In the genomic region with DNA sequence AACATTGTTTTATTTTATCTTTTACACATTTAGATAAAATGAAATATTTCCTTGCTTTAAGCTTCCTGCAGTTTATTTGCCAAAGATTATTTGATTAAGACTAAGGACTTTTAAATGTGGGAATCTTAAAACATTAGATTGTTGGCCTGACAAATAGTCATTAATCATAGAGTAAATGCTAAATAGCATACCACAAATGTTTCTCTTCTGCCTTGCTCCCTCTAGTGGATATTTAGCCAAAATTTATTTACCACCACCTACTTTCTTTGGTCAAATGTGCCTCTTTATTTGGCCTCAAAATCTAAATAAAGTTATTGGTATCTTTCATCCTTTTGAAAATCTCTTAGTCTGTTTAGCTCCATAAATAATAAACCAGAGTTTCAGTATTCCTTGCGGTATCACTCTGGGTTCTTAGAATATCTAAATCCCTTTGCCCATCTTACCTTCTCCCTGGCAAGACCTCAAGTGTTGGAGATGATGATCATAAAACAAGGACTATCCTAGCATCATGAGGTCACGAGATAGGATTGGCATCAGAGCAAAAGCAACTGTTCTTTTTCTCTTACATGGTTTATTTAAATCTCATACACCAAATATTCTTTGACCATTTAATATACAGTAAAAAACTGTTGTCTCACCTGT, we compare ENCODE assay signal across 9 cellular contexts.
A peak's percentile ranks its signal among the peaks of the same experiment; 100 is the strongest.
DNase-seq lines count a peak whose midpoint lies in the region; ATAC-seq and TF ChIP-seq lines count a peak whose summit lies in the region.
"Had no signal": no experiment of that assay in that cellular context is flagged by ENCODE, and none has a peak within 500 bp of the region (broad histone marks: within the 10 kb centered on the region; RNA-seq: fewer than 3 reads in every experiment).

No MANE protein-coding gene starts in this region.

- DNase-seq in DMS53 treated with DMSO at 0.1 percent for 48 hours (lab: John Stamatoyannopoulos, UW; ENCODE audit: unreplicated experiment) (peak; percentile 50), NCI-H526 (lab: John Stamatoyannopoulos, UW) (peak; percentile 8 to 45), dermis microvascular lymphatic vessel endothelial cell (ENCODE audit: low read depth in 2 of 2) (peak; percentile 20 to 46), middle frontal gyrus (ENCODE audit: extremely low spot score, low spot score) (no peak)
- DNase-seq: T-cell had no signal

- no peak overlapping the region for H3K4me3 Mint-ChIP-seq in nephron
- H3K4me3 Mint-ChIP-seq: T-cell had no signal

- H3K36me3 Mint-ChIP-seq in nephron (ENCODE audit: low read depth) = peaks cover 51% of the 10 kb centered on the region
- H3K36me3 Mint-ChIP-seq: T-cell had no signal

- TF ChIP-seq CTCF in nephron (IDR thresholded peaks at IDR 0.05; ENCODE audit: unreplicated experiment in 3 of 3) = peak; percentile 55 to 80 (median 69)

- peak overlapping the region; percentile 7 to 49 (median 43) for H3K27ac Mint-ChIP-seq in nephron
- H3K27ac Mint-ChIP-seq: T-cell had no signal

- H3K4me1 Mint-ChIP-seq in nephron = peaks cover 16% of the 10 kb centered on the region
- H3K4me1 Mint-ChIP-seq: T-cell had no signal

- H3K9me3 Mint-ChIP-seq in nephron = no peaks in the 10 kb centered on the region
- H3K9me3 Mint-ChIP-seq: T-cell had no signal

- ATAC-seq in HG02870 (IDR thresholded peaks at IDR 0.05; ENCODE audit: unreplicated experiment) (peak; percentile 79), GM19324 (IDR thresholded peaks at IDR 0.05; ENCODE audit: low FRiP score, unreplicated experiment) (no peak), HG02973 (IDR thresholded peaks at IDR 0.05; ENCODE audit: unreplicated experiment) (no peak)

- no peaks in the 10 kb centered on the region for H3K27me3 Mint-ChIP-seq in nephron (ENCODE audit: low read depth)
- H3K27me3 Mint-ChIP-seq: T-cell had no signal
